In the genomic region with DNA sequence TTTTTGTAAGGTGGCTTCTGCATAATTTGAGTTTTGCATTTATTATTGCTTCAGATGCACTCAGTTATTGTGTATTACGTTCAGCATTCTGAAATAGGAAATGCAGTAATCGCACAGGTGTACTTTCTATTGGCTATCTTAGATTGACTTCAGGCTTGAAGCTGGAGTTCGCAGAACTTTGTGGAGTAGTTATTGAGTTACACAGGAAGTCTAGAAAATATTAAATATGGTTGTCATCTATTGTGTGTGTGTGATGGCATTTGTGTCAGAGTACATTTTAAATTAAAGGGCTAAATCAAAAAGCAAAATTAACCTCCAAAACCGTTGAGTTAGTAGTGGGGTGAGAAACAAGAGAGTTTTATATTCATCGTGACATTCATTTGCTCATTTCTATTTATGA, we compare ENCODE assay signal across 1 cellular context.
TF ChIP-seq lines count a peak whose summit lies in the region.

No MANE protein-coding gene starts in this region.

TF ChIP-seq in HEK293, 187 proteins besides CTCF, POLR2A, EP300 and RAD21 (continued from another document):
- TF ChIP-seq, protein P1, sequence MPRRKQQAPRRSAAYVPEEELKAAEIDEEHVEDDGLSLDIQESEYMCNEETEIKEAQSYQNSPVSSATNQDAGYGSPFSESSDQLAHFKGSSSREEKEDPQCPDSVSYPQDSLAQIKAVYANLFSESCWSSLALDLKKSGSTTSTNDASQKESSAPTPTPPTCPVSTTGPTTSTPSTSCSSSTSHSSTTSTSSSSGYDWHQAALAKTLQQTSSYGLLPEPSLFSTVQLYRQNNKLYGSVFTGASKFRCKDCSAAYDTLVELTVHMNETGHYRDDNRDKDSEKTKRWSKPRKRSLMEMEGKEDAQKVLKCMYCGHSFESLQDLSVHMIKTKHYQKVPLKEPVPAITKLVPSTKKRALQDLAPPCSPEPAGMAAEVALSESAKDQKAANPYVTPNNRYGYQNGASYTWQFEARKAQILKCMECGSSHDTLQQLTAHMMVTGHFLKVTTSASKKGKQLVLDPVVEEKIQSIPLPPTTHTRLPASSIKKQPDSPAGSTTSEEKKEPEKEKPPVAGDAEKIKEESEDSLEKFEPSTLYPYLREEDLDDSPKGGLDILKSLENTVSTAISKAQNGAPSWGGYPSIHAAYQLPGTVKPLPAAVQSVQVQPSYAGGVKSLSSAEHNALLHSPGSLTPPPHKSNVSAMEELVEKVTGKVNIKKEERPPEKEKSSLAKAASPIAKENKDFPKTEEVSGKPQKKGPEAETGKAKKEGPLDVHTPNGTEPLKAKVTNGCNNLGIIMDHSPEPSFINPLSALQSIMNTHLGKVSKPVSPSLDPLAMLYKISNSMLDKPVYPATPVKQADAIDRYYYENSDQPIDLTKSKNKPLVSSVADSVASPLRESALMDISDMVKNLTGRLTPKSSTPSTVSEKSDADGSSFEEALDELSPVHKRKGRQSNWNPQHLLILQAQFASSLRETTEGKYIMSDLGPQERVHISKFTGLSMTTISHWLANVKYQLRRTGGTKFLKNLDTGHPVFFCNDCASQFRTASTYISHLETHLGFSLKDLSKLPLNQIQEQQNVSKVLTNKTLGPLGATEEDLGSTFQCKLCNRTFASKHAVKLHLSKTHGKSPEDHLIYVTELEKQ (tag by site-specific recombination; IDR thresholded peaks at IDR 0.05; ENCODE audit: borderline replicate concordance) = no peak
- no peak for TF ChIP-seq ZNF140 (tag by site-specific recombination; IDR thresholded peaks at IDR 0.05)
